15 cellular contexts compared by ENCODE assay signal in the genomic region with DNA sequence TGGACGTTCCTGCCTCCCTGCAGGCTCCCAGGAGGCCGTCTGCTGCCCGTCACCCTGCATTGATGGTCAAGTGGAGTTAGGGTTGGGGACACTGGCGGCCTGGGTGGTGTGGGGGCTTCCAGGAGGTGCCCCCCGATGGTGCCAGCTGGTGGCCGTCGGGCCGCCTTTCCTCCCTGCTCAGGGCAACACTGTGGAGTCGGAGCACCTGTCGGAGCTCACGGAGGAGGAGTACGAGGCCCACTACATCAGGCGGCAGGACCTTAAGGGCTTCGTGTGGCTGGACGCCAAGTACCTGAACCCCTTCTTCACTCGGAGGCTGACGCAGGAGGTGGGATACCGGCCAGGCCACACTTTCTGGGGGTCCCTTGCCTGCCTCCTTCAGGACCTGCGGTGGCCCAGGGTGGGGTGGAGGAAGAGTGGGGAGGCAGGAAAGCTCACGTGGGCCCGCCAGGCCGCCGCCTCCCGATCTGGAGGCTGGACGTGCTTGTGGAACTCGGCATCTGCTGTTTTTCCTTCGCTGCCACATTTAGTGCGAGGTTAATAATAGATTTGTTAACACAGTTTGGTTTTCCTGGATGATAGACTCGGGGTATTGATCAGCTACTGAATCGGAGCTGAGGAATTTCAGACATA. TPM values are rescaled to one million over a fixed set of nuclear protein-coding genes. Genes with fewer than 3 reads are reported as not detected.
DNase-seq lines count a peak whose midpoint lies in the region; ATAC-seq and TF ChIP-seq lines count a peak whose summit lies in the region.
"Had no signal": no experiment of that assay in that cellular context is flagged by ENCODE, and none has a peak within 500 bp of the region (broad histone marks: within the 10 kb centered on the region; RNA-seq: fewer than 3 reads in every experiment).

No MANE protein-coding gene starts in this region.

- ATAC-seq in RWPE2 (ENCODE audit: low read depth) (no peak), GM21528 (IDR thresholded peaks at IDR 0.05; ENCODE audit: low FRiP score, unreplicated experiment) (no peak), GM19023 (IDR thresholded peaks at IDR 0.05; ENCODE audit: unreplicated experiment) (no peak)
- ATAC-seq: SK-N-SH treated with all-trans-retinoic acid at 6 μM for 48 hours had no signal

- no peaks in the 10 kb centered on the region for H3K9me3 Mint-ChIP-seq in neural crest cell
- H3K9me3 Mint-ChIP-seq: CD8-positive, alpha-beta memory T cell had no signal

- H3K36me3 ChIP-seq in RWPE2 (ENCODE audit: low read depth) = peaks cover 20% of the 10 kb centered on the region; the same call in 1 of the 2 replicates
- no peaks in the 10 kb centered on the region for H3K36me3 ChIP-seq in testis (ENCODE audit: low read depth, missing control alignments)

- H3K4me3 ChIP-seq in RWPE2 (ENCODE audit: severe bottlenecking) = no peak overlapping the region
- H3K4me3 ChIP-seq in testis = no peak overlapping the region
- H3K4me3 ChIP-seq: hepatocyte, lung had no signal

- peaks cover 4% of the 10 kb centered on the region for H3K36me3 Mint-ChIP-seq in neural crest cell (ENCODE audit: low read depth)

- peaks cover 50% of the 10 kb centered on the region for H3K4me1 Mint-ChIP-seq in neural crest cell

- H3K27me3 ChIP-seq in RWPE2 (ENCODE audit: insufficient read depth, poor library complexity, severe bottlenecking) (no peaks in the 10 kb centered on the region), testis (no peaks in the 10 kb centered on the region)
- H3K27me3 ChIP-seq: hepatocyte had no signal

- H3K27ac ChIP-seq in RWPE2 (ENCODE audit: poor library complexity, severe bottlenecking) (no peak overlapping the region), testis (peak overlapping the region; percentile 84 to 89)
- H3K27ac ChIP-seq: hepatocyte had no signal

- DNase-seq in RWPE2 (ENCODE audit: low spot score) (peak; percentile 82), cerebellum (ENCODE audit: low spot score) (peak; percentile 54), neural crest cell (ENCODE audit: low read depth, low spot score) (no peak), testis (no peak), NCI-H1436 treated with DMSO at 0.1 percent for 48 hours (lab: John Stamatoyannopoulos, UW) (no peak), NCI-H1436 (lab: John Stamatoyannopoulos, UW) (no peak)
- DNase-seq: CD8-positive, alpha-beta memory T cell; GOT3; NCI-H2171; stimulated activated naive CD4-positive, alpha-beta T cell treated with Interleukin-2 at 50 U/mL for 16 hours had no signal

- peak overlapping the region; percentile 83 for H3K4me3 Mint-ChIP-seq in neural crest cell
- H3K4me3 Mint-ChIP-seq: CD8-positive, alpha-beta memory T cell had no signal

- TF ChIP-seq CTCF in RWPE2 (IDR thresholded peaks at IDR 0.05; ENCODE audit: poor library complexity, severe bottlenecking) = no peak
- no peak for TF ChIP-seq CTCF in neural crest cell (conservative IDR thresholded peaks at IDR 0.05)
- no peak for TF ChIP-seq CTCF in testis (IDR thresholded peaks at IDR 0.05)

- H3K9me3 ChIP-seq in RWPE2 (ENCODE audit: severe bottlenecking) (no peaks in the 10 kb centered on the region), testis (no peaks in the 10 kb centered on the region)

- no peaks in the 10 kb centered on the region for H3K4me1 ChIP-seq in RWPE2 (ENCODE audit: insufficient read depth, poor library complexity, severe bottlenecking)
- peaks cover 46% of the 10 kb centered on the region for H3K4me1 ChIP-seq in testis

- WGBS in testis, 2 donors = 77 to 82% methylated on average over 14 to 30 of the region's 30 CpGs

- H3K27me3 Mint-ChIP-seq in neural crest cell (ENCODE audit: low read depth) = no peaks in the 10 kb centered on the region
- H3K27me3 Mint-ChIP-seq: CD8-positive, alpha-beta memory T cell had no signal

- H3K27ac Mint-ChIP-seq in neural crest cell (ENCODE audit: unreplicated experiment) = peak overlapping the region; percentile 95

- intact Hi-C loops in testis (cut with DNase I; ENCODE audit: low total_unique reads) = no loop called here

- TF ChIP-seq POLR2A in testis (IDR thresholded peaks at IDR 0.05) = no peak

RNA-seq across cellular contexts. Expression of gene SPATA2, which starts 28.6 kb away (rescaled TPM):
- total RNA-seq in cerebellum (2.6 TPM), neural crest cell (10.3 and 10.5 TPM in 2 replicates), testis (10 to 100 TPM; 21.9 to 26.0 TPM)
- polyA plus RNA-seq in testis (ENCODE audit: insufficient read depth, low read depth, low replicate concordance) = 30.7 TPM

RNA-seq across cellular contexts. Expression of gene RNF114, which starts 49.5 kb away (rescaled TPM):
- total RNA-seq in cerebellum (49.5 TPM), neural crest cell (53.0 and 59.0 TPM in 2 replicates), testis (100 to 1,000 TPM; 472 to 531 TPM)
- polyA plus RNA-seq in testis (ENCODE audit: insufficient read depth, low read depth, low replicate concordance) = 479 TPM

Comparison
In these comparisons a context has a peak if more than half of its experiments do, and no peak if none do; other contexts are left out.
1. DNase-seq: peak in RWPE2 (single experiment) and cerebellum (single experiment); none in neural crest cell (single experiment), testis (single experiment), NCI-H1436 treated with DMSO at 0.1 percent for 48 hours (single experiment) and NCI-H1436 (single experiment).